28 cellular contexts compared by ENCODE assay signal in the genomic region with DNA sequence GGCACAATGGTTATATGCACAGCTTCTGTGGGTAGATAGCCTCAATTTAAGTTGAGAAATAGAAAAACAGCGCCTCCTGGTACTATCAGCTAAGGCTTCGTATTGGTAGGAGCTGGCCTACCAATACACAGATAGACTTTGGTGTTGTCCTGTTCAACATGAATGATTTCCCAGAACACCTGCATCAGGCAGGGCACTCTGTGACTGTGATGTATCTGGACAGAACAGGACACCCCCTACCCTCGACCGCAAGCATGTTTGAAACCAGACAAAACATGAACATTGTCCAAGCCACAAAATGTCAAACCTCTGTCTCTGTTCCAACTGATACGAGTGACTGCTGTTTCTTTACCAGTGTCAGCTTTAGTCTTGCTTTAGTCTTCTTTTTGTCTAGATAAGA.
"Had no signal": no experiment of that assay in that cellular context is flagged by ENCODE, and none has a peak within 500 bp of the region (broad histone marks: within the 10 kb centered on the region; RNA-seq: fewer than 3 reads in every experiment).

No MANE protein-coding gene starts in this region.

- H3K27me3 Mint-ChIP-seq: stimulated activated naive CD8-positive, alpha-beta T cell treated with anti-CD3 and anti-CD28 coated beads, Interleukin-15, amount 100 ng/mL, for 72 hours; stimulated activated naive CD8-positive, alpha-beta T cell treated with anti-CD3 and anti-CD28 coated beads, Interleukin-15, Interleukin-2, amounts not matched to agents 100 ng/mL and 50 ng/mL, for 24 hours; type B pancreatic cell had no signal

- ATAC-seq: stimulated activated effector memory CD8-positive, alpha-beta T cell treated with anti-CD3 and anti-CD28 coated beads, Interleukin-12 subunit alpha, Interleukin-12 subunit beta, amount 100 ng/mL, for 72 hours; stimulated activated memory B cell treated with anti-CD40 and anti-IgM and Interleukin-4, amounts not matched to agents 10 μg/mL and 1 μg/mL and 100 μg/mL, for 72 hours; stimulated activated naive B cell treated with anti-CD40 and anti-IgM and Interleukin-4, amounts not matched to agents 10 μg/mL and 1 μg/mL and 100 μg/mL, for 72 hours; stimulated activated naive CD8-positive, alpha-beta T cell treated with anti-CD3 and anti-CD28 coated beads, Interleukin-15, amount 100 ng/mL, for 72 hours; stimulated activated naive CD8-positive, alpha-beta T cell treated with anti-CD3 and anti-CD28 coated beads, Interleukin-15, Interleukin-2, amounts not matched to agents 100 U/mL and 50 U/mL, for 24 hours; upper lobe of right lung had no signal

- H3K4me1 Mint-ChIP-seq: stimulated activated effector memory CD8-positive, alpha-beta T cell treated with anti-CD3 and anti-CD28 coated beads, Interleukin-12 subunit alpha, Interleukin-12 subunit beta, amount 100 ng/mL, for 72 hours; stimulated activated memory B cell treated with anti-CD40 and anti-IgM and Interleukin-4, amounts not matched to agents 10 μg/mL and 1 μg/mL and 100 μg/mL, for 72 hours; stimulated activated naive B cell treated with anti-CD40 and anti-IgM and Interleukin-4, amounts not matched to agents 10 μg/mL and 1 μg/mL and 100 μg/mL, for 72 hours; stimulated activated naive CD8-positive, alpha-beta T cell treated with anti-CD3 and anti-CD28 coated beads, Interleukin-15, amount 100 ng/mL, for 72 hours had no signal

- H3K27ac Mint-ChIP-seq: stimulated activated effector memory CD8-positive, alpha-beta T cell treated with anti-CD3 and anti-CD28 coated beads, Interleukin-12 subunit alpha, Interleukin-12 subunit beta, amount 100 ng/mL, for 72 hours; stimulated activated memory B cell treated with anti-CD40 and anti-IgM and Interleukin-4, amounts not matched to agents 10 μg/mL and 1 μg/mL and 100 μg/mL, for 72 hours; stimulated activated naive B cell treated with anti-CD40 and anti-IgM and Interleukin-4, amounts not matched to agents 10 μg/mL and 1 μg/mL and 100 μg/mL, for 72 hours; stimulated activated naive CD8-positive, alpha-beta T cell treated with anti-CD3 and anti-CD28 coated beads, Interleukin-15, amount 100 ng/mL, for 72 hours; stimulated activated naive CD8-positive, alpha-beta T cell treated with anti-CD3 and anti-CD28 coated beads, Interleukin-15, Interleukin-2, amounts not matched to agents 100 ng/mL and 50 ng/mL, for 24 hours; type B pancreatic cell had no signal

- H3K36me3 ChIP-seq: stomach, suprapubic skin, thoracic aorta, thyroid gland, tibial artery, tibial nerve, transverse colon, upper lobe of left lung, upper lobe of right lung, uterus, vagina had no signal

- H3K27ac ChIP-seq: stomach, suprapubic skin, testis, thoracic aorta, thyroid gland, tibial artery, tibial nerve, transverse colon, upper lobe of left lung, upper lobe of right lung, uterus, vagina had no signal

- H3K27me3 ChIP-seq: suprapubic skin, testis, thyroid gland, tibial artery, tibial nerve, transverse colon, upper lobe of left lung, upper lobe of right lung, uterus, vagina had no signal

- H3K9me3 Mint-ChIP-seq: type B pancreatic cell had no signal

- DNase-seq: stimulated activated CD4-positive, alpha-beta T cell treated with anti-CD3 and anti-CD28 coated beads, Interleukin-2, amount 100 ng/mL, for 48 hours; stimulated activated CD4-positive, alpha-beta T cell treated with anti-CD3 and anti-CD28 coated beads, Interleukin-4, amount 100 ng/mL, for 1 hour; stimulated activated CD4-positive, alpha-beta T cell treated with anti-CD3 and anti-CD28 coated beads, Interleukin-4, amount 100 ng/mL, for 24 hours; stimulated activated CD4-positive, alpha-beta T cell treated with anti-CD3 and anti-CD28 coated beads, Interleukin-4, amount 100 ng/mL, for 4 hours; stimulated activated CD8-positive, alpha-beta memory T cell treated with anti-CD3 and anti-CD28 coated beads, Interleukin-4, amount 100 ng/mL, for 48 hours; stimulated activated naive B cell treated with anti-CD40 and anti-IgM and Interleukin-4, amounts not matched to agents 10 μg/mL and 1 μg/mL and 100 μg/mL, for 72 hours; stimulated activated naive CD4-positive, alpha-beta T cell; stimulated activated naive CD4-positive, alpha-beta T cell treated with Interleukin-2 at 50 U/mL for 16 hours; stimulated activated naive CD8-positive, alpha-beta T cell treated with anti-CD3 and anti-CD28 coated beads, Interleukin-15, amount 100 ng/mL, for 72 hours; stimulated activated naive CD8-positive, alpha-beta T cell treated with anti-CD3 and anti-CD28 coated beads, Interleukin-15, Interleukin-2, amounts not matched to agents 100 U/mL and 50 U/mL, for 24 hours; stomach; substantia nigra; testis; thyroid gland; tibial artery; transverse colon; trophoblast cell; upper lobe of left lung; upper lobe of right lung; uterus had no signal

- H3K4me3 Mint-ChIP-seq: stimulated activated effector memory CD8-positive, alpha-beta T cell treated with anti-CD3 and anti-CD28 coated beads, Interleukin-12 subunit alpha, Interleukin-12 subunit beta, amount 100 ng/mL, for 72 hours; stimulated activated memory B cell treated with anti-CD40 and anti-IgM and Interleukin-4, amounts not matched to agents 10 μg/mL and 1 μg/mL and 100 μg/mL, for 72 hours; stimulated activated naive B cell treated with anti-CD40 and anti-IgM and Interleukin-4, amounts not matched to agents 10 μg/mL and 1 μg/mL and 100 μg/mL, for 72 hours; stimulated activated naive CD8-positive, alpha-beta T cell treated with anti-CD3 and anti-CD28 coated beads, Interleukin-15, amount 100 ng/mL, for 72 hours; stimulated activated naive CD8-positive, alpha-beta T cell treated with anti-CD3 and anti-CD28 coated beads, Interleukin-15, Interleukin-2, amounts not matched to agents 100 ng/mL and 50 ng/mL, for 24 hours; type B pancreatic cell had no signal

- H3K4me3 ChIP-seq: stomach, suprapubic skin, testis, thoracic aorta, thyroid gland, tibial artery, tibial nerve, transverse colon, upper lobe of left lung, upper lobe of right lung, uterus, vagina had no signal

- H3K4me1 ChIP-seq: stomach, suprapubic skin, testis, tibial artery, tibial nerve, transverse colon, upper lobe of left lung, upper lobe of right lung, uterus, vagina had no signal

- H3K9me3 ChIP-seq: stomach, suprapubic skin, testis, thoracic aorta, thyroid gland, tibial artery, tibial nerve, transverse colon, upper lobe of left lung, upper lobe of right lung, uterus, vagina had no signal

- H3K36me3 Mint-ChIP-seq: stimulated activated effector memory CD8-positive, alpha-beta T cell treated with anti-CD3 and anti-CD28 coated beads, Interleukin-12 subunit alpha, Interleukin-12 subunit beta, amount 100 ng/mL, for 72 hours; stimulated activated memory B cell treated with anti-CD40 and anti-IgM and Interleukin-4, amounts not matched to agents 10 μg/mL and 1 μg/mL and 100 μg/mL, for 72 hours; stimulated activated naive B cell treated with anti-CD40 and anti-IgM and Interleukin-4, amounts not matched to agents 10 μg/mL and 1 μg/mL and 100 μg/mL, for 72 hours; type B pancreatic cell had no signal
